In genomic region chr5:19058216-19058615, GRCh38 we compare ENCODE assay signal across 22 cellular contexts.
A peak's percentile ranks its signal among the peaks of the same experiment; 100 is the strongest.
DNase-seq lines count a peak whose midpoint lies in the region; FAIRE-seq and TF ChIP-seq lines count a peak whose summit lies in the region.
"Had no signal": no experiment of that assay in that cellular context is flagged by ENCODE, and none has a peak within 500 bp of the region (broad histone marks: within the 10 kb centered on the region; RNA-seq: fewer than 3 reads in every experiment).

No MANE protein-coding gene starts in this region.

- H3K9me3 ChIP-seq in SU-DHL-6 (ENCODE audit: insufficient read depth, low read length) (no peaks in the 10 kb centered on the region), mammary epithelial cell (replicated peaks; ENCODE audit: insufficient read depth, low read length) (no peaks in the 10 kb centered on the region), neural progenitor cell (ENCODE audit: low read depth) (no peaks in the 10 kb centered on the region), GM23248 (ENCODE audit: low read depth) (peaks cover 4% of the 10 kb centered on the region)
- H3K9me3 ChIP-seq: BLaER1, Caco-2, HAP-1 had no signal

- H3K9me3 Mint-ChIP-seq in neural progenitor cell: peaks cover 5% of the 10 kb centered on the region
- H3K9me3 Mint-ChIP-seq: GM23338 had no signal

- H3K9ac ChIP-seq in SU-DHL-6 (ENCODE audit: low read length): no peak overlapping the region
- H3K9ac ChIP-seq in mammary epithelial cell (ENCODE audit: insufficient read depth, low read length): no peak overlapping the region
- no peak overlapping the region for H3K9ac ChIP-seq in neural progenitor cell
- no peak overlapping the region for H3K9ac ChIP-seq in GM23248
- H3K9ac ChIP-seq: BLaER1 had no signal

- intact Hi-C loops in mammary epithelial cell (cut with micrococcal nuclease): no loop called here

- dilution Hi-C loops in mammary epithelial cell (cut with HindIII; ENCODE audit: low sequenced_read_pairs): no loop called here

- H3K27ac Mint-ChIP-seq in neural progenitor cell: no peak overlapping the region
- H3K27ac Mint-ChIP-seq: B cell; CD4-positive, CD25-positive, alpha-beta regulatory T cell; CD8-positive, alpha-beta T cell; GM23338; HFFc6 had no signal

- CTCF ChIA-PET in mammary epithelial cell (lab: Charles Lee; ENCODE audit: low non-redundant PET): no interaction called here

- H4K20me1 ChIP-seq in SU-DHL-6 (ENCODE audit: low read depth, low read length): no peaks in the 10 kb centered on the region
- H4K20me1 ChIP-seq in mammary epithelial cell (ENCODE audit: insufficient read depth, low read length): no peaks in the 10 kb centered on the region
- H4K20me1 ChIP-seq in neural progenitor cell (ENCODE audit: low read depth): no peaks in the 10 kb centered on the region
- H4K20me1 ChIP-seq in GM23248 (ENCODE audit: insufficient read depth): no peaks in the 10 kb centered on the region
- H4K20me1 ChIP-seq: BLaER1 had no signal

- H3K4me1 ChIP-seq in mammary epithelial cell (ENCODE audit: insufficient read depth, low read length) (no peaks in the 10 kb centered on the region), neural progenitor cell (no peaks in the 10 kb centered on the region), GM23248 (ENCODE audit: insufficient read depth) (no peaks in the 10 kb centered on the region)
- H3K4me1 ChIP-seq: BLaER1, Caco-2, HAP-1 had no signal

- WGBS in mammary epithelial cell (ENCODE audit: low coverage, missing lambda C conversion rate): 47% methylated on average over 2 of the region's 2 CpGs
- 19 to 23% methylated on average over 2 of the region's 2 CpGs for WGBS in GM23248 (ENCODE audit: low coverage in 1 of 2, low lambda C conversion rate in 2 of 2, missing lambda C conversion rate in 2 of 2), 2 experiments

- H3K27ac ChIP-seq in SU-DHL-6 (ENCODE audit: low read depth, low read length) (no peak overlapping the region), mammary epithelial cell (ENCODE audit: insufficient read depth, low read depth, low read length) (no peak overlapping the region), neural progenitor cell (no peak overlapping the region), GM23248 (no peak overlapping the region)
- H3K27ac ChIP-seq: BLaER1, C4-2B had no signal

- DNase-seq in mammary epithelial cell: peak; percentile 27
- DNase-seq in epithelial cell of esophagus (ENCODE audit: low read depth): peak; percentile 77
- DNase-seq in neural progenitor cell (ENCODE audit: low spot score): no peak
- no peak for DNase-seq in NCI-H345 (lab: John Stamatoyannopoulos, UW)
- DNase-seq in D721Med (ENCODE audit: insufficient read length, low spot score): no peak
- DNase-seq in GM23248: no peak
- DNase-seq: Caco-2; CD4-positive, CD25-positive, alpha-beta regulatory T cell; CD8-positive, alpha-beta T cell; DMS 273 treated with DMSO at 0.1 percent for 48 hours; DMS79; EL; GDM1; HFFc6 had no signal

- BruUV-seq in mammary epithelial cell (replicated peaks; lab: Mats Ljungman, UMichigan): no TSS peak

- H3K4me1 Mint-ChIP-seq in neural progenitor cell: no peaks in the 10 kb centered on the region
- H3K4me1 Mint-ChIP-seq: B cell; CD4-positive, CD25-positive, alpha-beta regulatory T cell; GM23338 had no signal

- no peaks in the 10 kb centered on the region for H3K79me2 ChIP-seq in SU-DHL-6 (ENCODE audit: insufficient read depth, low read length)
- H3K79me2 ChIP-seq in mammary epithelial cell (ENCODE audit: insufficient read depth, low read length): no peaks in the 10 kb centered on the region
- no peaks in the 10 kb centered on the region for H3K79me2 ChIP-seq in neural progenitor cell (ENCODE audit: low read depth)
- H3K79me2 ChIP-seq in GM23248 (ENCODE audit: insufficient read depth): no peaks in the 10 kb centered on the region

- FAIRE-seq in D721Med (lab: Jason Lieb, UNC): no peak
- FAIRE-seq: GM12878, GM19239 had no signal

- no peaks in the 10 kb centered on the region for H3K9me2 ChIP-seq in SU-DHL-6 (replicated peaks; ENCODE audit: insufficient read depth, low read length)
- no peaks in the 10 kb centered on the region for H3K9me2 ChIP-seq in GM23248 (ENCODE audit: insufficient read depth)

- no peaks in the 10 kb centered on the region for H3K36me3 ChIP-seq in SU-DHL-6 (ENCODE audit: low read length)
- H3K36me3 ChIP-seq in mammary epithelial cell (ENCODE audit: insufficient read depth, low read length): no peaks in the 10 kb centered on the region
- no peaks in the 10 kb centered on the region for H3K36me3 ChIP-seq in neural progenitor cell
- H3K36me3 ChIP-seq in GM23248 (ENCODE audit: low read depth): no peaks in the 10 kb centered on the region
- H3K36me3 ChIP-seq: BLaER1, HAP-1 had no signal

- in situ Hi-C loops in mammary epithelial cell (cut with MboI; ENCODE audit: low sequenced_read_pairs in 2 of 2): no loop called here
- in situ Hi-C loops in GM23248 (cut with MboI): no loop called here

- no peak overlapping the region for H3K4me3 ChIP-seq in SU-DHL-6 (ENCODE audit: insufficient read depth, low read length, poor library complexity, severe bottlenecking)
- no peak overlapping the region for H3K4me3 ChIP-seq in mammary epithelial cell (replicated peaks in 1 of 3; ENCODE audit: insufficient read depth in 1 of 3, low read depth in 2 of 3, low read length in 3 of 3)
- H3K4me3 ChIP-seq in epithelial cell of esophagus (ENCODE audit: low read length): no peak overlapping the region
- no peak overlapping the region for H3K4me3 ChIP-seq in neural progenitor cell
- no peak overlapping the region for H3K4me3 ChIP-seq in GM23248
- H3K4me3 ChIP-seq: BLaER1, GM12878, GM23338, HAP-1 had no signal

- peak overlapping the region; percentile 20 for H2AFZ ChIP-seq in SU-DHL-6 (ENCODE audit: low read depth, low read length, severe bottlenecking)
- no peak overlapping the region for H2AFZ ChIP-seq in mammary epithelial cell (ENCODE audit: low read depth, low read length)
- H2AFZ ChIP-seq in neural progenitor cell (replicated peaks): peak overlapping the region; percentile 38
- no peak overlapping the region for H2AFZ ChIP-seq in GM23248
- H2AFZ ChIP-seq: GM23338 had no signal

- H3K4me3 Mint-ChIP-seq in neural progenitor cell: no peak overlapping the region
- H3K4me3 Mint-ChIP-seq: B cell; CD4-positive, CD25-positive, alpha-beta regulatory T cell; CD8-positive, alpha-beta T cell; GM23338; HFFc6 had no signal

- no peaks in the 10 kb centered on the region for H3K27me3 Mint-ChIP-seq in neural progenitor cell (ENCODE audit: insufficient read depth, low read depth)
- H3K27me3 Mint-ChIP-seq: B cell; CD4-positive, CD25-positive, alpha-beta regulatory T cell had no signal

- H3K27me3 ChIP-seq in SU-DHL-6 (ENCODE audit: low read length): no peaks in the 10 kb centered on the region
- H3K27me3 ChIP-seq in mammary epithelial cell (ENCODE audit: insufficient read depth, low read length): no peaks in the 10 kb centered on the region
- H3K27me3 ChIP-seq in neural progenitor cell: no peaks in the 10 kb centered on the region
- H3K27me3 ChIP-seq in GM23248 (replicated peaks; ENCODE audit: insufficient read depth): no peaks in the 10 kb centered on the region
- H3K27me3 ChIP-seq: BLaER1 had no signal

- no peak for TF ChIP-seq CTCF in SU-DHL-6 (IDR thresholded peaks at IDR 0.05; ENCODE audit: insufficient read depth, low read length, poor library complexity, severe bottlenecking)
- TF ChIP-seq CTCF in mammary epithelial cell (conservative IDR thresholded peaks at IDR 0.05 in 1 of 2, IDR thresholded peaks at IDR 0.05 in 1 of 2; ENCODE audit: extremely low read depth in 1 of 2, insufficient read depth in 1 of 2, low read depth in 1 of 2, low read length in 2 of 2): no peak
- TF ChIP-seq CTCF in epithelial cell of esophagus (IDR thresholded peaks at IDR 0.05; ENCODE audit: insufficient read depth, low read depth, low read length, missing control alignments): no peak
- TF ChIP-seq CTCF in neural progenitor cell (IDR thresholded peaks at IDR 0.05): no peak
- no peak for TF ChIP-seq CTCF in D721Med (IDR thresholded peaks at IDR 0.05; ENCODE audit: insufficient read depth, missing control alignments)

- no peaks in the 10 kb centered on the region for H3K36me3 Mint-ChIP-seq in neural progenitor cell
- H3K36me3 Mint-ChIP-seq: CD4-positive, CD25-positive, alpha-beta regulatory T cell; CD8-positive, alpha-beta T cell had no signal

- H3K4me2 ChIP-seq in SU-DHL-6 (ENCODE audit: low read depth, low read length, poor library complexity, severe bottlenecking) (no peak overlapping the region), mammary epithelial cell (ENCODE audit: insufficient read depth, low read depth, low read length) (no peak overlapping the region), neural progenitor cell (no peak overlapping the region), GM23248 (ENCODE audit: unreplicated experiment) (no peak overlapping the region)
- H3K4me2 ChIP-seq: BLaER1, GM23338 had no signal

- H3F3A ChIP-seq in SU-DHL-6 (ENCODE audit: insufficient read depth) (no peaks in the 10 kb centered on the region), neural progenitor cell (ENCODE audit: low read depth) (no peaks in the 10 kb centered on the region), GM23248 (ENCODE audit: insufficient read depth) (no peaks in the 10 kb centered on the region)

Comparison
In these comparisons a context has a peak if more than half of its experiments do, and no peak if none do; other contexts are left out.
1. H2AFZ ChIP-seq: peak in SU-DHL-6 (single experiment) and neural progenitor cell (single experiment); none in mammary epithelial cell (single experiment) and GM23248 (single experiment).
2. DNase-seq: peak in mammary epithelial cell (single experiment) and epithelial cell of esophagus (single experiment); none in neural progenitor cell (single experiment), NCI-H345 (single experiment), D721Med (single experiment) and GM23248 (single experiment).